In the genomic region with DNA sequence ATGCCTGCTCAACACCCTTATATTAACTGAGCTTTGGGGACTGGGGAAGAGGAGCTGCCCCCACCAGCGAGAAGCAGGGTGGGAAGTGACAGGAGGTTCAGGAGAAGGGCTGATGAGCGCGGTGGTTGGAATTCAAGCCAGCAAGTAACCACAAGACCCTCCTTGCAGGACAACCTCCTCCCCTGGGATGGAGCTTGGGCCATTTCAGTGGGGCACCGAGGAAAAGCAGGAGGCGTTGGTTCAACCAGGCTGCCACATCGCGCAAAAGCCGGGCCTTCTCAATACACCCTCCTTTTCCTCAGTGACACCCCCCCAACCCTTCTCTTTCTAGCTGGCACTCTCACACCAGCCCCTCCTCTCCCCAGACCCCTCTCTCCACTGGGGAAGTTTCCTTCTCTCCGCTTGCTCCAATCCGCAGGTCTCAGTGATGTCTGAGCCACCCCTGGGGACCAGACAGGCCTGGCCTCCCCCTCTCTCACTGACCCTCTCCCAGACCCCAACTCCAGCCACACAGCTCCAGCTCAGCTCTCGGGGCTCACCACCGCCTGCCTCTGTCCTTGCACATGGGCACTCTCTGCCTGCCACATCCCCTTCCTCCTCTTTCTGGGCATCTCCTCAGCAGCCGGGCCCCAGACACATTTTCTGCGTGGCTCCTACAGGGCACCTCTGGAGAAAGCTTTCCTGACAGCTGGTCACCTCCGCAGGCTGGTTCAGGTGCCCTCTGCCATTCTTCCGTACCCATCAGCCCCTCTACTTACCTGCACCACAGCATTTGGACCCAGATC, we compare ENCODE assay signal across 17 cellular contexts. TPM values are rescaled to one million over a fixed set of nuclear protein-coding genes. Genes with fewer than 3 reads are reported as not detected.
DNase-seq lines count a peak whose midpoint lies in the region; ATAC-seq, FAIRE-seq and TF ChIP-seq lines count a peak whose summit lies in the region.
"Had no signal": no experiment of that assay in that cellular context is flagged by ENCODE, and none has a peak within 500 bp of the region (broad histone marks: within the 10 kb centered on the region; RNA-seq: fewer than 3 reads in every experiment).

No MANE protein-coding gene starts in this region.

- H3K27me3 ChIP-seq in astrocyte (ENCODE audit: insufficient read depth, low read length) (peaks cover 3% of the 10 kb centered on the region), osteoblast (ENCODE audit: insufficient read depth, low read length) (peaks cover 14% of the 10 kb centered on the region), aorta (ENCODE audit: control insufficient read depth in 1 of 2, insufficient read depth in 2 of 2, low read length in 1 of 2) (no peaks in the 10 kb centered on the region)

- H3K79me2 ChIP-seq in astrocyte (ENCODE audit: insufficient read depth, low read length) (no peaks in the 10 kb centered on the region), osteoblast (ENCODE audit: insufficient read depth, low read length) (no peaks in the 10 kb centered on the region)

- no peak overlapping the region for H3K4me2 ChIP-seq in astrocyte (ENCODE audit: low read length)
- H3K4me2 ChIP-seq in osteoblast (ENCODE audit: insufficient read depth, low read length): no peak overlapping the region

- WGBS in aorta, 2 donors: 88 to 89% methylated on average over 16 of the region's 16 CpGs

- H3K9ac ChIP-seq in astrocyte (ENCODE audit: low read length) (no peak overlapping the region), kidney (ENCODE audit: low read length in 2 of 2) (no peak overlapping the region)

- no peak for DNase-seq in astrocyte (ENCODE audit: low read depth)
- peak; percentile 47 for DNase-seq in kidney
- DNase-seq in osteoblast (ENCODE audit: insufficient read length, low spot score, missing footprints): peak; percentile 49
- DNase-seq in aorta: peak; percentile 29 to 59
- no peak for DNase-seq in NCI-H2029 treated with DMSO at 0.1 percent for 48 hours (lab: John Stamatoyannopoulos, UW)
- DNase-seq in AML-193 (lab: John Stamatoyannopoulos, UW): no peak
- DNase-seq: ACHN; CD4-positive, alpha-beta T cell; DMS79 treated with DMSO at 0.1 percent for 48 hours; GF-D8; GOT3; H9 had no signal

- H4K20me1 ChIP-seq in astrocyte (ENCODE audit: insufficient read depth, low read length): no peaks in the 10 kb centered on the region
- H4K20me1 ChIP-seq in osteoblast (ENCODE audit: insufficient read depth, low read length): no peaks in the 10 kb centered on the region

- H3K4me3 ChIP-seq in astrocyte (ENCODE audit: insufficient read depth, low read depth, low read length) (no peak overlapping the region), kidney (ENCODE audit: low read length in 2 of 2) (no peak overlapping the region), osteoblast (ENCODE audit: insufficient read depth, low read length) (no peak overlapping the region), aorta (ENCODE audit: low read length in 2 of 2) (no peak overlapping the region)

- H3K4me1 ChIP-seq in astrocyte (ENCODE audit: insufficient read depth, low read length): peaks cover 4% of the 10 kb centered on the region
- H3K4me1 ChIP-seq in kidney (ENCODE audit: control insufficient read depth in 1 of 2, insufficient read depth in 1 of 2, low read depth in 1 of 2, low read length in 2 of 2): no peaks in the 10 kb centered on the region
- H3K4me1 ChIP-seq in osteoblast (ENCODE audit: insufficient read depth, low read length): no peaks in the 10 kb centered on the region
- H3K4me1 ChIP-seq in aorta (ENCODE audit: control insufficient read depth in 1 of 2, insufficient read depth in 2 of 2, low read length in 2 of 2): no peaks in the 10 kb centered on the region

- H3K36me3 Mint-ChIP-seq in astrocyte (ENCODE audit: low read depth, unreplicated experiment): no peaks in the 10 kb centered on the region

- H3K36me3 ChIP-seq in astrocyte (ENCODE audit: insufficient read depth, low read length): no peaks in the 10 kb centered on the region
- no peaks in the 10 kb centered on the region for H3K36me3 ChIP-seq in kidney (ENCODE audit: control insufficient read depth in 1 of 2, insufficient read depth in 2 of 2, low read length in 2 of 2)
- H3K36me3 ChIP-seq in osteoblast (ENCODE audit: insufficient read depth, low read length): no peaks in the 10 kb centered on the region
- no peaks in the 10 kb centered on the region for H3K36me3 ChIP-seq in aorta (ENCODE audit: control insufficient read depth in 1 of 2, insufficient read depth in 2 of 2, low read length in 1 of 2)

- no peak for FAIRE-seq in astrocyte (lab: Jason Lieb, UNC)
- FAIRE-seq in kidney (lab: Jason Lieb, UNC): no peak
- FAIRE-seq: A204.1, HepG2 had no signal

- H3K4me3 Mint-ChIP-seq in astrocyte (ENCODE audit: unreplicated experiment): no peak overlapping the region
- H3K4me3 Mint-ChIP-seq: CD4-positive, alpha-beta T cell; H9 had no signal

- H3K27me3 Mint-ChIP-seq in astrocyte (ENCODE audit: low read depth, unreplicated experiment): peaks cover 11% of the 10 kb centered on the region

- intact Hi-C loops in kidney (cut with DNase I): no loop called here
- intact Hi-C loops in aorta (cut with DNase I): no loop called here

- TF ChIP-seq CTCF in astrocyte (IDR thresholded peaks at IDR 0.05; ENCODE audit: insufficient read depth, low read depth, low read length): no peak
- no peak for TF ChIP-seq CTCF in kidney (IDR thresholded peaks at IDR 0.05; ENCODE audit: borderline replicate concordance, extremely low read depth, insufficient read depth)
- TF ChIP-seq CTCF in osteoblast (IDR thresholded peaks at IDR 0.05; ENCODE audit: extremely low read depth, low read depth, low read length): no peak

- peaks cover 8% of the 10 kb centered on the region for H3K4me1 Mint-ChIP-seq in astrocyte (ENCODE audit: low read depth, unreplicated experiment)

- H3K9me3 ChIP-seq in astrocyte (ENCODE audit: insufficient read depth, low read depth, low read length) (no peaks in the 10 kb centered on the region), kidney (ENCODE audit: control insufficient read depth in 1 of 2, low read length in 2 of 2) (no peaks in the 10 kb centered on the region), osteoblast (ENCODE audit: low read depth, low read length) (no peaks in the 10 kb centered on the region), aorta (ENCODE audit: control insufficient read depth, low read length) (no peaks in the 10 kb centered on the region)

- ATAC-seq in aorta (ENCODE audit: low FRiP score): no peak
- ATAC-seq in GM21737 (IDR thresholded peaks at IDR 0.05; ENCODE audit: unreplicated experiment): no peak
- ATAC-seq: HepG2 had no signal

- H2AFZ ChIP-seq in astrocyte (ENCODE audit: low read depth, low read length) (no peak overlapping the region), osteoblast (ENCODE audit: low read length) (no peak overlapping the region)

- no peak overlapping the region for H3K27ac ChIP-seq in astrocyte (ENCODE audit: low read depth, low read length)
- H3K27ac ChIP-seq in kidney (ENCODE audit: low read depth in 2 of 2, low read length in 2 of 2): no peak overlapping the region
- no peak overlapping the region for H3K27ac ChIP-seq in osteoblast (ENCODE audit: low read depth, low read length)
- no peak overlapping the region for H3K27ac ChIP-seq in aorta (ENCODE audit: low read depth in 1 of 2, low read length in 2 of 2)
- H3K27ac ChIP-seq: C4-2B had no signal

- H3K9me3 Mint-ChIP-seq in astrocyte (ENCODE audit: unreplicated experiment): no peaks in the 10 kb centered on the region
- H3K9me3 Mint-ChIP-seq: CD4-positive, alpha-beta T cell had no signal

- H3K27ac Mint-ChIP-seq in astrocyte (ENCODE audit: unreplicated experiment): peak overlapping the region; percentile 47
- H3K27ac Mint-ChIP-seq: CD4-positive, alpha-beta T cell had no signal

RNA-seq across cellular contexts. Expression of gene KCNF1, which starts 44.5 kb away (rescaled TPM):
- total RNA-seq in astrocyte: 0.19 and 1.6 TPM in 2 replicates
- 0.63 TPM for total RNA-seq in kidney
- 0.67 TPM for polyA plus RNA-seq in kidney (ENCODE audit: insufficient read depth, low read depth, low replicate concordance)
- total RNA-seq in osteoblast: under 0.01 TPM in 1 of 2 replicates, not detected in the other
- not detected for total RNA-seq in aorta
- not detected for polyA plus RNA-seq in aorta
- total RNA-seq: CD4-positive, alpha-beta T cell had no signal
- polyA plus RNA-seq: BJ had no signal

Comparison
In these comparisons a context has a peak if more than half of its experiments do, and no peak if none do; other contexts are left out.
1. DNase-seq: peak in kidney (single experiment), osteoblast (single experiment) and aorta (2 of 2); none in astrocyte (single experiment), NCI-H2029 treated with DMSO at 0.1 percent for 48 hours (single experiment) and AML-193 (0 of 2).